Comparison of ENCODE assay signal across 19 cellular contexts in the genomic region with DNA sequence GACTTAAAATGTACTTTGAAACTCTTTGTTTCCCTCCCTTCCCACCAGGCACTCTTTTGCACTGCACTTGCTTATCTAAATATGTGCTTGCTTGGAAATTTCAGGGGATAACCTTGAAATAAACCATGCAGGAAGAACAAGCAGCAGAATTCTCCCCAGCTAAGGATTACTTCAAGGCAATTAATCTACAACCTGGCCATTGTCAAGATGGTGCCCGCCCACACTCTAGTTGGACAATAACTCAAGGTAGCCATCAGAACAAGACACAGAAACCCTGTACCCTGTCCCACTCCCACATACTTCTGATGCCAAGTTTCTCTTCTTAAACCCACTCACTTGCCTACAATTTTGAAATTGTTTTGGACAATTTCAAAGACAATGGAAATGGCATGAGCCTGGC.
DNase-seq lines count a peak whose midpoint lies in the region; ATAC-seq and TF ChIP-seq lines count a peak whose summit lies in the region.
"Had no signal": no experiment of that assay in that cellular context is flagged by ENCODE, and none has a peak within 500 bp of the region (broad histone marks: within the 10 kb centered on the region; RNA-seq: fewer than 3 reads in every experiment).

No MANE protein-coding gene starts in this region.

- no peak for TF ChIP-seq CTCF in left ventricle myocardium inferior (IDR thresholded peaks at IDR 0.05; ENCODE audit: borderline replicate concordance)
- no peak for TF ChIP-seq CTCF in nephron progenitor cell (IDR thresholded peaks at IDR 0.05)

- DNase-seq in Right ventricle myocardium inferior (ENCODE audit: missing footprints) (peak; percentile 4), left ventricle myocardium inferior (no peak), amniotic epithelial cell (ENCODE audit: low read depth) (peak; percentile 62), left kidney (ENCODE audit: low read depth, low spot score) (peak; percentile 65), nephron progenitor cell (no peak), T1000 (lab: John Stamatoyannopoulos, UW) (no peak), HuH-7 (ENCODE audit: low spot score) (no peak), NCI-H748 treated with DMSO at 0.1 percent for 48 hours (lab: John Stamatoyannopoulos, UW) (no peak)
- DNase-seq: Caco-2; CD4-positive, CD25-positive, alpha-beta regulatory T cell; CD8-positive, alpha-beta T cell; DND-41; H9 had no signal

- H3K9me3 Mint-ChIP-seq in nephron progenitor cell: peaks cover 28% of the 10 kb centered on the region

- peak overlapping the region; percentile 12 for H3K27ac Mint-ChIP-seq in nephron progenitor cell
- H3K27ac Mint-ChIP-seq: B cell; CD8-positive, alpha-beta T cell; GM23338; H9 had no signal

- H3K4me3 ChIP-seq in left ventricle myocardium inferior: no peak overlapping the region
- H3K4me3 ChIP-seq: BLaER1, GM23338 had no signal

- H3K9me3 ChIP-seq in left ventricle myocardium inferior (replicated peaks): peaks cover 22% of the 10 kb centered on the region

- peaks cover 5% of the 10 kb centered on the region for H3K36me3 Mint-ChIP-seq in nephron progenitor cell (ENCODE audit: low read depth)
- H3K36me3 Mint-ChIP-seq: CD4-positive, CD25-positive, alpha-beta regulatory T cell; CD8-positive, alpha-beta T cell had no signal

- no peak overlapping the region for H3K4me3 Mint-ChIP-seq in nephron progenitor cell
- H3K4me3 Mint-ChIP-seq: B cell; CD4-positive, CD25-positive, alpha-beta regulatory T cell; CD8-positive, alpha-beta T cell; GM23338; H9 had no signal

- H3K27ac ChIP-seq in left ventricle myocardium inferior (replicated peaks): no peak overlapping the region
- H3K27ac ChIP-seq: 22Rv1, BLaER1, C4-2B had no signal

- H3K27me3 Mint-ChIP-seq in nephron progenitor cell (ENCODE audit: low read depth, poor library complexity): no peaks in the 10 kb centered on the region
- H3K27me3 Mint-ChIP-seq: B cell; CD4-positive, CD25-positive, alpha-beta regulatory T cell had no signal

- intact Hi-C loops in Right ventricle myocardium inferior (cut with DNase I): no loop called here
- intact Hi-C loops in left ventricle myocardium inferior (cut with micrococcal nuclease): no loop called here

- no peaks in the 10 kb centered on the region for H3K27me3 ChIP-seq in left ventricle myocardium inferior (ENCODE audit: low read depth)
- H3K27me3 ChIP-seq: BLaER1 had no signal

- no peaks in the 10 kb centered on the region for H3K36me3 ChIP-seq in left ventricle myocardium inferior
- H3K36me3 ChIP-seq: BLaER1 had no signal

- no peak for ATAC-seq in Right ventricle myocardium inferior
- ATAC-seq: CD8-positive, alpha-beta T cell; GM23338; HCT116 had no signal

- H3K4me1 Mint-ChIP-seq in nephron progenitor cell: no peaks in the 10 kb centered on the region
- H3K4me1 Mint-ChIP-seq: B cell; CD4-positive, CD25-positive, alpha-beta regulatory T cell had no signal

- H3K4me1 ChIP-seq in left ventricle myocardium inferior: peaks cover 5% of the 10 kb centered on the region
- H3K4me1 ChIP-seq: BLaER1, Caco-2 had no signal

Comparison
In these comparisons a context has a peak if more than half of its experiments do, and no peak if none do; other contexts are left out.
1. DNase-seq: peak in Right ventricle myocardium inferior (single experiment), amniotic epithelial cell (single experiment) and left kidney (single experiment); none in left ventricle myocardium inferior (single experiment), nephron progenitor cell (single experiment), T1000 (single experiment), HuH-7 (single experiment) and NCI-H748 treated with DMSO at 0.1 percent for 48 hours (single experiment).